Comparison of ENCODE assay signal across 8 cellular contexts in the genomic region with DNA sequence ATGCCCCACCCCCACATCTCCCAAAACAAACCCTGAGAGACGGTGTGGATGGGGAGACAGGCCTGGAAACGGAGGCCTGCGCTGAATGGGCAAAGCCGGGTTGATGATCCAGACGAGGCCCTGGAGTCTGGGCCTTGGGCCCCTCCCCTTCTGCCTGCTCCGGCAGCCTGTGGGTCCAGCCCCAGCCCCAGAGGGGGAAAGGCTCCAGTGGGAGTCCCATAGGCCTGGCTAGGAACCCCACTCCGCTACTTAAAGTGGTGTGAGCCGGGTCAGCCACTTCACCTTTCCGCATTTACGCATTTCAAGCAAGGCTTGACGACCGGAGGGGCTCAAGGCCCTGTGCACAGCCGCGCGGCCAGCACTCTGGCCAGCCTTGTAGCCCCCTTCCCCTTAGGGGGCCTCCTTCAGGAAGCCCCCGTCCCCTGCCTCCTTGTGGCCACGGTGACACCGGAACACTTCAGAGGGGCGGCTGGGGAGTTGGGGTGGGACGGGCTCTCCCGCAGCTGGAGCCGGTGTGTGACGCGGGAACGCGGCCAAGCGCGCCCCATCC. TPM values are rescaled to one million over a fixed set of nuclear protein-coding genes. Genes with fewer than 3 reads are reported as not detected.
DNase-seq lines count a peak whose midpoint lies in the region; FAIRE-seq and TF ChIP-seq lines count a peak whose summit lies in the region.

No MANE protein-coding gene starts in this region.

- BruUV-seq in MCF 10A (replicated peaks; lab: Mats Ljungman, UMichigan), result no TSS peak

- no peaks in the 10 kb centered on the region for H3K9me3 Mint-ChIP-seq in activated T-helper 1 cell treated with anti-CD3 and anti-CD28 coated beads, Interleukin-12 subunit alpha, Interleukin-12 subunit beta, Interleukin-2, Interleukin-4 antibody, amounts not matched to agents 30 ng/mL and 10 ng/mL and 1 ng/mL, durations not matched to agents 14 hours and 24 hours and 36 hours
- no peaks in the 10 kb centered on the region for H3K9me3 Mint-ChIP-seq in MCF 10A (ENCODE audit: unreplicated experiment)

- H3K4me1 ChIP-seq in right atrium auricular region (peaks cover 0 to 87% of the 10 kb centered on the region in 2 donors), spleen (peaks cover 39 to 96% (median 83%) of the 10 kb centered on the region in 6 donors)

- peak overlapping the region; percentile 89 for H3K27ac ChIP-seq in RWPE1
- H3K27ac ChIP-seq in right atrium auricular region, result peak overlapping the region; percentile 92 to 94
- peak overlapping the region; percentile 72 to 99 (median 94) for H3K27ac ChIP-seq in spleen

- H3K27ac Mint-ChIP-seq in activated T-helper 1 cell treated with anti-CD3 and anti-CD28 coated beads, Interleukin-12 subunit alpha, Interleukin-12 subunit beta, Interleukin-2, Interleukin-4 antibody, amounts not matched to agents 30 ng/mL and 10 ng/mL and 1 ng/mL, durations not matched to agents 14 hours and 24 hours and 36 hours, result no peak overlapping the region
- H3K27ac Mint-ChIP-seq in MCF 10A (ENCODE audit: low read depth, unreplicated experiment), result no peak overlapping the region

- POLR2A ChIA-PET in RWPE1 (lab: Yijun Ruan, JAX; ENCODE audit: low non-redundant PET), result no interaction called here
- POLR2A ChIA-PET in MCF 10A (lab: Yijun Ruan, JAX), result no interaction called here

- no peaks in the 10 kb centered on the region for H3K36me3 ChIP-seq in right atrium auricular region
- H3K36me3 ChIP-seq in spleen, result peaks cover 0 to 20% (median 2%) of the 10 kb centered on the region in 6 donors

- no peaks in the 10 kb centered on the region for H3K4me1 Mint-ChIP-seq in activated T-helper 1 cell treated with anti-CD3 and anti-CD28 coated beads, Interleukin-12 subunit alpha, Interleukin-12 subunit beta, Interleukin-2, Interleukin-4 antibody, amounts not matched to agents 30 ng/mL and 10 ng/mL and 1 ng/mL, durations not matched to agents 14 hours and 24 hours and 36 hours (ENCODE audit: low read depth)
- H3K4me1 Mint-ChIP-seq in MCF 10A (ENCODE audit: insufficient read depth, unreplicated experiment), result peaks cover 17% of the 10 kb centered on the region

- no peaks in the 10 kb centered on the region for H3K36me3 Mint-ChIP-seq in activated T-helper 1 cell treated with anti-CD3 and anti-CD28 coated beads, Interleukin-12 subunit alpha, Interleukin-12 subunit beta, Interleukin-2, Interleukin-4 antibody, amounts not matched to agents 30 ng/mL and 10 ng/mL and 1 ng/mL, durations not matched to agents 14 hours and 24 hours and 36 hours (ENCODE audit: low read depth)
- no peaks in the 10 kb centered on the region for H3K36me3 Mint-ChIP-seq in MCF 10A (ENCODE audit: insufficient read depth, unreplicated experiment)

- H3K27me3 Mint-ChIP-seq in activated T-helper 1 cell treated with anti-CD3 and anti-CD28 coated beads, Interleukin-12 subunit alpha, Interleukin-12 subunit beta, Interleukin-2, Interleukin-4 antibody, amounts not matched to agents 30 ng/mL and 10 ng/mL and 1 ng/mL, durations not matched to agents 14 hours and 24 hours and 36 hours (ENCODE audit: insufficient read depth), result peaks cover 30% of the 10 kb centered on the region
- no peaks in the 10 kb centered on the region for H3K27me3 Mint-ChIP-seq in MCF 10A (ENCODE audit: insufficient read depth, unreplicated experiment)

- H3K4me3 ChIP-seq in right atrium auricular region (peak overlapping the region; percentile 70 to 84), spleen (peak overlapping the region; percentile 48 to 77 (median 64))

- TF ChIP-seq POLR2A in GM12891 (IDR thresholded peaks at IDR 0.05; ENCODE audit: low read depth, low read length) (no peak), spleen (IDR thresholded peaks at IDR 0.05) (no peak)

- DNase-seq in GM12891 (ENCODE audit: insufficient read length, low spot score) (no peak), RWPE1 (ENCODE audit: low spot score) (no peak), right atrium auricular region (ENCODE audit: low spot score) (peak; percentile 74), spleen (no peak), MCF 10A (ENCODE audit: unreplicated experiment) (no peak), G401 (ENCODE audit: low spot score) (no peak), GF-D8 (lab: John Stamatoyannopoulos, UW) (no peak)
- no peak for DNase-seq in activated T-helper 1 cell treated with anti-CD3 and anti-CD28 coated beads, Interleukin-12 subunit alpha, Interleukin-12 subunit beta, Interleukin-2, Interleukin-4 antibody, amounts not matched to agents 30 ng/mL and 10 ng/mL and 1 ng/mL, durations not matched to agents 14 hours and 24 hours and 36 hours (ENCODE audit: low spot score)

- no peak overlapping the region for H3K4me3 Mint-ChIP-seq in activated T-helper 1 cell treated with anti-CD3 and anti-CD28 coated beads, Interleukin-12 subunit alpha, Interleukin-12 subunit beta, Interleukin-2, Interleukin-4 antibody, amounts not matched to agents 30 ng/mL and 10 ng/mL and 1 ng/mL, durations not matched to agents 14 hours and 24 hours and 36 hours
- no peak overlapping the region for H3K4me3 Mint-ChIP-seq in MCF 10A (ENCODE audit: unreplicated experiment)

- FAIRE-seq in GM12891 (lab: Jason Lieb, UNC), result peak; percentile 91

- WGBS in spleen, 5 donors, result 3 to 7% (median 5%) methylated on average over 18 to 28 of the region's 28 CpGs

- H3K9me3 ChIP-seq in right atrium auricular region, result no peaks in the 10 kb centered on the region
- H3K9me3 ChIP-seq in spleen, result no peaks in the 10 kb centered on the region

- CTCF ChIA-PET in RWPE1 (lab: Yijun Ruan, JAX), result no interaction called here
- CTCF ChIA-PET in MCF 10A (lab: Yijun Ruan, JAX), result no interaction called here

- no peaks in the 10 kb centered on the region for H3K27me3 ChIP-seq in right atrium auricular region
- peaks cover 0 to 40% (median 18%) of the 10 kb centered on the region in 7 donors for H3K27me3 ChIP-seq in spleen (replicated peaks in 1 of 7)

- in situ Hi-C loops in G401 (cut with HindIII; ENCODE audit: low sequenced_read_pairs), result no loop called here

- intact Hi-C loops in spleen (cut with DNase I; ENCODE audit: low total_unique reads), result no loop called here
- intact Hi-C loops in activated T-helper 1 cell treated with anti-CD3 and anti-CD28 coated beads, Interleukin-12 subunit alpha, Interleukin-12 subunit beta, Interleukin-2, Interleukin-4 antibody, amounts not matched to agents 30 ng/mL and 10 ng/mL and 1 ng/mL, durations not matched to agents 14 hours and 24 hours and 36 hours (cut with micrococcal nuclease), result no loop called here
- intact Hi-C loops in MCF 10A (cut with micrococcal nuclease), result no loop called here

- TF ChIP-seq CTCF in RWPE1 (conservative IDR thresholded peaks at IDR 0.05; ENCODE audit: low read depth) (no peak), right atrium auricular region (IDR thresholded peaks at IDR 0.05) (no peak), spleen (IDR thresholded peaks at IDR 0.05 in 8 of 11, conservative IDR thresholded peaks at IDR 0.05 in 3 of 11) (no peak), MCF 10A (IDR thresholded peaks at IDR 0.05; ENCODE audit: unreplicated experiment) (no peak)

TF ChIP-seq in GM12891, 5 proteins besides CTCF, POLR2A, EP300 and RAD21:
- TF ChIP-seq POLR2AphosphoS5 (IDR thresholded peaks at IDR 0.05; ENCODE audit: low read depth, low read length), result no peak
- TF ChIP-seq SPI1 (IDR thresholded peaks at IDR 0.05; ENCODE audit: low read depth, low read length), result no peak
- TF ChIP-seq TAF1 (IDR thresholded peaks at IDR 0.05; ENCODE audit: low read depth, low read length), result no peak
- no peak for TF ChIP-seq PAX5 (IDR thresholded peaks at IDR 0.05; ENCODE audit: insufficient read depth, low read length, severe bottlenecking)
- TF ChIP-seq POU2F2 (IDR thresholded peaks at IDR 0.05; ENCODE audit: low read depth, low read length), result no peak

RNA-seq across cellular contexts. Expression of a gene that starts 0.6 kb away (rescaled TPM):
- 68.7 TPM for polyA plus RNA-seq in GM12891 (2012; ENCODE audit: low read depth, missing spikeins)
- total RNA-seq in right atrium auricular region, result 10 to 100 TPM; 24.5 to 32.2 TPM
- total RNA-seq in spleen, result 100 to 1,000 TPM; 147 to 297 (median 261) TPM
- polyA plus RNA-seq in spleen, result 100 to 1,000 TPM in 2 of 3 donors, 10 to 100 TPM in 1; 90.2 to 410 (median 391) TPM
- total RNA-seq in activated T-helper 1 cell treated with anti-CD3 and anti-CD28 coated beads, Interleukin-12 subunit alpha, Interleukin-12 subunit beta, Interleukin-2, Interleukin-4 antibody, amounts not matched to agents 30 ng/mL and 10 ng/mL and 1 ng/mL, durations not matched to agents 14 hours and 24 hours and 36 hours, result 2.3 and 2.4 TPM in 2 replicates
- 17.9 and 19.1 TPM in 2 replicates for total RNA-seq in MCF 10A (2022)
- total RNA-seq in G401 (2014; rRNA removed; shearing (Covaris generic)), result 4.5 and 26.1 TPM in 2 replicates

RNA-seq across cellular contexts. Expression of a gene that starts 28.1 kb away (rescaled TPM):
- not detected for polyA plus RNA-seq in GM12891 (2012; ENCODE audit: low read depth, missing spikeins)
- under 1 TPM in 1 of 2 donors, not detected in 1; 0.37 TPM for total RNA-seq in right atrium auricular region
- total RNA-seq in spleen, result 10 to 100 TPM in 4 of 7 donors, 1 to 10 TPM in 3; 2.0 to 30.0 (median 10.5) TPM
- 10 to 100 TPM; 18.5 to 39.2 (median 25.4) TPM for polyA plus RNA-seq in spleen
- not detected in 2 replicates for total RNA-seq in activated T-helper 1 cell treated with anti-CD3 and anti-CD28 coated beads, Interleukin-12 subunit alpha, Interleukin-12 subunit beta, Interleukin-2, Interleukin-4 antibody, amounts not matched to agents 30 ng/mL and 10 ng/mL and 1 ng/mL, durations not matched to agents 14 hours and 24 hours and 36 hours
- total RNA-seq in MCF 10A (2022), result not detected in 2 replicates
- total RNA-seq in G401 (2014; rRNA removed; shearing (Covaris generic)), result 0.86 and 1.6 TPM in 2 replicates

RNA-seq across cellular contexts. Expression of a gene that starts 38.6 kb away (rescaled TPM):
- polyA plus RNA-seq in GM12891 (2012; ENCODE audit: low read depth, missing spikeins), result not detected
- not detected for total RNA-seq in right atrium auricular region
- total RNA-seq in spleen, result not detected
- polyA plus RNA-seq in spleen, result under 1 TPM in 2 of 3 donors, not detected in 1; 0.52 to 0.55 TPM
- total RNA-seq in activated T-helper 1 cell treated with anti-CD3 and anti-CD28 coated beads, Interleukin-12 subunit alpha, Interleukin-12 subunit beta, Interleukin-2, Interleukin-4 antibody, amounts not matched to agents 30 ng/mL and 10 ng/mL and 1 ng/mL, durations not matched to agents 14 hours and 24 hours and 36 hours, result not detected in 2 replicates
- not detected in 2 replicates for total RNA-seq in MCF 10A (2022)
- not detected in 2 replicates for total RNA-seq in G401 (2014; rRNA removed; shearing (Covaris generic))
